In genomic region chr2:73917696-73918207, GRCh38 we compare ENCODE assay signal across 30 cellular contexts. TPM values are rescaled to one million over a fixed set of nuclear protein-coding genes. Genes with fewer than 3 reads are reported as not detected.
DNase-seq lines count a peak whose midpoint lies in the region; ATAC-seq, FAIRE-seq and TF ChIP-seq lines count a peak whose summit lies in the region.
"Had no signal": no experiment of that assay in that cellular context is flagged by ENCODE, and none has a peak within 500 bp of the region (broad histone marks: within the 10 kb centered on the region; RNA-seq: fewer than 3 reads in every experiment).

No MANE protein-coding gene starts in this region.

- intact Hi-C loops in activated CD8-positive, alpha-beta T cell treated with anti-CD3 and anti-CD28 coated beads for 36 hours (cut with micrococcal nuclease), result no loop called here

- TF ChIP-seq CTCF in activated CD8-positive, alpha-beta T cell treated with anti-CD3 and anti-CD28 coated beads for 36 hours (IDR thresholded peaks at IDR 0.05), result no peak
- TF ChIP-seq CTCF in bronchial epithelial cell (IDR thresholded peaks at IDR 0.05; ENCODE audit: insufficient read depth, low read length, severe bottlenecking), result no peak
- TF ChIP-seq CTCF in gastroesophageal sphincter (IDR thresholded peaks at IDR 0.05), result no peak

- H3K4me3 ChIP-seq in bronchial epithelial cell (ENCODE audit: low read depth, low read length) (no peak overlapping the region), gastroesophageal sphincter (no peak overlapping the region), stomach smooth muscle (ENCODE audit: low read length in 2 of 2) (no peak overlapping the region)
- H3K4me3 ChIP-seq: PC-9, SJCRH30 had no signal

- no peaks in the 10 kb centered on the region for H3K36me3 ChIP-seq in bronchial epithelial cell (ENCODE audit: control insufficient read depth, insufficient read depth, low read length)
- peaks cover 5 to 69% of the 10 kb centered on the region in 2 donors for H3K36me3 ChIP-seq in gastroesophageal sphincter
- H3K36me3 ChIP-seq in stomach smooth muscle (ENCODE audit: control insufficient read depth in 2 of 2, insufficient read depth in 2 of 2, low read length in 2 of 2), result peaks cover 54 to 67% of the 10 kb centered on the region in 2 donors
- H3K36me3 ChIP-seq: SJCRH30 had no signal

- no peak for DNase-seq in activated CD8-positive, alpha-beta T cell treated with anti-CD3 and anti-CD28 coated beads, Interleukin-2, amount 10 ng/mL, durations not matched to agents 7 days and 5 days
- no peak for DNase-seq in activated CD8-positive, alpha-beta T cell treated with anti-CD3 and anti-CD28 coated beads for 36 hours
- DNase-seq in bronchial epithelial cell (ENCODE audit: low read depth), result peak; percentile 39
- DNase-seq in stimulated activated CD4-positive, alpha-beta T cell treated with anti-CD3 and anti-CD28 coated beads, Interleukin-4, amount 100 ng/mL, for 4 hours, result no peak
- no peak for DNase-seq in NCI-H2171 treated with DMSO at 0.1 percent for 48 hours (lab: John Stamatoyannopoulos, UW)
- DNase-seq: Calu3; DMS79 treated with DMSO at 0.1 percent for 48 hours; KBM-7; MV-4-11; NCI-H1105; NCI-H146; NCI-H1930; NCI-H2107; NCI-H446 treated with DMSO at 0.1 percent for 48 hours; NCI-H526; NCI-H82; NK-92 treated with Interleukin-12 subunit alpha and Interleukin-12 subunit beta, amount 100 ng/mL, for 24 hours; PC-9; SJCRH30 had no signal

- WGBS in gastroesophageal sphincter (ENCODE audit: low coverage in 1 of 2), 2 donors, result 56 to 73% methylated on average over 2 to 3 of the region's 4 CpGs

- no peaks in the 10 kb centered on the region for H3K27me3 Mint-ChIP-seq in activated CD8-positive, alpha-beta T cell treated with anti-CD3 and anti-CD28 coated beads, Interleukin-2, amount 10 ng/mL, durations not matched to agents 7 days and 5 days (ENCODE audit: low read depth)
- no peaks in the 10 kb centered on the region for H3K27me3 Mint-ChIP-seq in activated CD8-positive, alpha-beta T cell treated with anti-CD3 and anti-CD28 coated beads for 36 hours
- H3K27me3 Mint-ChIP-seq: B cell had no signal

- peaks cover 32% of the 10 kb centered on the region for H3K4me1 Mint-ChIP-seq in activated CD8-positive, alpha-beta T cell treated with anti-CD3 and anti-CD28 coated beads, Interleukin-2, amount 10 ng/mL, durations not matched to agents 7 days and 5 days (ENCODE audit: low read depth)
- peaks cover 6% of the 10 kb centered on the region for H3K4me1 Mint-ChIP-seq in activated CD8-positive, alpha-beta T cell treated with anti-CD3 and anti-CD28 coated beads for 36 hours (ENCODE audit: low read depth)

- FAIRE-seq in bronchial epithelial cell (lab: Jason Lieb, UNC), result no peak
- FAIRE-seq: H1, HTR-8/SVneo had no signal

- POLR2A ChIA-PET in activated CD8-positive, alpha-beta T cell treated with anti-CD3 and anti-CD28 coated beads, Interleukin-2, amount 10 ng/mL, durations not matched to agents 7 days and 5 days (lab: Charles Lee), result interaction anchor here (1.4 kb wide), 1 partner anchor 9 kb away, joined by 4 read pairs; no protein-coding TSS in a partner anchor
- POLR2A ChIA-PET in activated CD8-positive, alpha-beta T cell treated with anti-CD3 and anti-CD28 coated beads for 36 hours (lab: Charles Lee), result interaction anchor here (0.7 kb wide), 1 partner anchor 9 kb away, joined by 3 read pairs; no protein-coding TSS in a partner anchor

- H3K9me3 ChIP-seq in gastroesophageal sphincter (no peaks in the 10 kb centered on the region), stomach smooth muscle (ENCODE audit: control insufficient read depth in 2 of 2, low read length in 2 of 2) (no peaks in the 10 kb centered on the region)
- H3K9me3 ChIP-seq: SJCRH30 had no signal

- H3K9ac ChIP-seq in stomach smooth muscle (ENCODE audit: low read length in 2 of 2), result no peak overlapping the region

- no peaks in the 10 kb centered on the region for H3K9me3 Mint-ChIP-seq in activated CD8-positive, alpha-beta T cell treated with anti-CD3 and anti-CD28 coated beads, Interleukin-2, amount 10 ng/mL, durations not matched to agents 7 days and 5 days (ENCODE audit: insufficient read depth)
- no peaks in the 10 kb centered on the region for H3K9me3 Mint-ChIP-seq in activated CD8-positive, alpha-beta T cell treated with anti-CD3 and anti-CD28 coated beads for 36 hours

- H3K36me3 Mint-ChIP-seq in activated CD8-positive, alpha-beta T cell treated with anti-CD3 and anti-CD28 coated beads, Interleukin-2, amount 10 ng/mL, durations not matched to agents 7 days and 5 days (ENCODE audit: low read depth), result no peaks in the 10 kb centered on the region
- H3K36me3 Mint-ChIP-seq in activated CD8-positive, alpha-beta T cell treated with anti-CD3 and anti-CD28 coated beads for 36 hours (ENCODE audit: low read depth), result no peaks in the 10 kb centered on the region

- TF ChIP-seq POLR2A in gastroesophageal sphincter (IDR thresholded peaks at IDR 0.05), result no peak

- H3K4me3 Mint-ChIP-seq in activated CD8-positive, alpha-beta T cell treated with anti-CD3 and anti-CD28 coated beads, Interleukin-2, amount 10 ng/mL, durations not matched to agents 7 days and 5 days, result no peak overlapping the region
- no peak overlapping the region for H3K4me3 Mint-ChIP-seq in activated CD8-positive, alpha-beta T cell treated with anti-CD3 and anti-CD28 coated beads for 36 hours
- H3K4me3 Mint-ChIP-seq: B cell had no signal

- H3K27ac ChIP-seq in gastroesophageal sphincter (peak overlapping the region in 3 of 4 donors; percentile 15 to 77 (median 53)), stomach smooth muscle (ENCODE audit: low read length) (peak overlapping the region; percentile 49)
- H3K27ac ChIP-seq: 22Rv1, PC-9, SJCRH30 had no signal

- H3K4me1 ChIP-seq in gastroesophageal sphincter, result peaks cover 0 to 7% (median 0%) of the 10 kb centered on the region in 3 donors
- no peaks in the 10 kb centered on the region for H3K4me1 ChIP-seq in stomach smooth muscle (ENCODE audit: control insufficient read depth, insufficient read depth, low read length)

- peak; percentile 28 for ATAC-seq in activated CD8-positive, alpha-beta T cell treated with anti-CD3 and anti-CD28 coated beads, Interleukin-2, amount 10 ng/mL, durations not matched to agents 7 days and 5 days
- no peak for ATAC-seq in activated CD8-positive, alpha-beta T cell treated with anti-CD3 and anti-CD28 coated beads for 36 hours
- no peak for ATAC-seq in gastroesophageal sphincter
- no peak for ATAC-seq in GM21717 (IDR thresholded peaks at IDR 0.05; ENCODE audit: unreplicated experiment)
- ATAC-seq: HCT116, Right ventricle myocardium inferior, SK-N-SH treated with all-trans-retinoic acid at 6 μM for 48 hours had no signal

- TF ChIP-seq EP300 in gastroesophageal sphincter (IDR thresholded peaks at IDR 0.05), result no peak

- CTCF ChIA-PET in activated CD8-positive, alpha-beta T cell treated with anti-CD3 and anti-CD28 coated beads, Interleukin-2, amount 10 ng/mL, durations not matched to agents 7 days and 5 days (lab: Charles Lee), result interaction anchor here (1.0 to 2.0 kb wide), 4 partner anchors 10 to 234 kb away, joined by 3 to 8 read pairs (median 4); no protein-coding TSS in a partner anchor
- CTCF ChIA-PET in activated CD8-positive, alpha-beta T cell treated with anti-CD3 and anti-CD28 coated beads for 36 hours (lab: Charles Lee), result interaction anchor here (1.0 to 2.3 kb wide), 2 partner anchors 9 to 89 kb away, joined by 4 to 8 read pairs; partner anchors contain the start of gene STAMBP

- H3K27me3 ChIP-seq in bronchial epithelial cell (ENCODE audit: control insufficient read depth, insufficient read depth, low read length), result no peaks in the 10 kb centered on the region
- H3K27me3 ChIP-seq in gastroesophageal sphincter, result no peaks in the 10 kb centered on the region
- H3K27me3 ChIP-seq in stomach smooth muscle (ENCODE audit: control insufficient read depth in 1 of 2, insufficient read depth in 2 of 2, low read length in 2 of 2), result no peaks in the 10 kb centered on the region
- H3K27me3 ChIP-seq: SJCRH30 had no signal

- H3K27ac Mint-ChIP-seq in activated CD8-positive, alpha-beta T cell treated with anti-CD3 and anti-CD28 coated beads, Interleukin-2, amount 10 ng/mL, durations not matched to agents 7 days and 5 days, result no peak overlapping the region
- H3K27ac Mint-ChIP-seq in activated CD8-positive, alpha-beta T cell treated with anti-CD3 and anti-CD28 coated beads for 36 hours, result no peak overlapping the region
- H3K27ac Mint-ChIP-seq: B cell had no signal

RNA-seq across cellular contexts. Expression of gene DGUOK, which starts 8.9 kb away (rescaled TPM):
- total RNA-seq in activated CD8-positive, alpha-beta T cell treated with anti-CD3 and anti-CD28 coated beads, Interleukin-2, amount 10 ng/mL, durations not matched to agents 7 days and 5 days, result 10 to 100 TPM; 71.5 to 72.1 TPM
- 100 to 1,000 TPM in 1 of 2 experiments, 10 to 100 TPM in 1; 96.4 to 103 TPM for total RNA-seq in activated CD8-positive, alpha-beta T cell treated with anti-CD3 and anti-CD28 coated beads for 36 hours
- 39.3 and 40.8 TPM in 2 replicates for total RNA-seq in bronchial epithelial cell
- 10 to 100 TPM; 32.6 to 61.3 (median 38.6) TPM for total RNA-seq in gastroesophageal sphincter

RNA-seq across cellular contexts. Expression of gene ACTG2, which starts 24.9 kb away (rescaled TPM):
- under 1 TPM in 1 of 2 experiments, not detected in 1; 0.81 TPM for total RNA-seq in activated CD8-positive, alpha-beta T cell treated with anti-CD3 and anti-CD28 coated beads, Interleukin-2, amount 10 ng/mL, durations not matched to agents 7 days and 5 days
- under 1 TPM; 0.11 to 0.27 TPM for total RNA-seq in activated CD8-positive, alpha-beta T cell treated with anti-CD3 and anti-CD28 coated beads for 36 hours
- not detected in 2 replicates for total RNA-seq in bronchial epithelial cell
- total RNA-seq in gastroesophageal sphincter, result 1,000 to 10,000 TPM; 2,261 to 5,929 (median 3,123) TPM
- total RNA-seq: B cell, Calu3, MCF 10A, PC-9 had no signal

Comparison
In these comparisons a context has a peak if more than half of its experiments do, and no peak if none do; other contexts are left out.
1. RNA of gene ACTG2, which starts 24.9 kb away (total RNA-seq): 2,261 to 5,929 TPM in gastroesophageal sphincter; 0.81 TPM in activated CD8-positive, alpha-beta T cell treated with anti-CD3 and anti-CD28 coated beads, Interleukin-2, amount 10 ng/mL, durations not matched to agents 7 days and 5 days, 0.11 to 0.27 TPM in activated CD8-positive, alpha-beta T cell treated with anti-CD3 and anti-CD28 coated beads for 36 hours and not detected in bronchial epithelial cell; every median in the first group is over 1,000 times any median in the second.